Comparison of ENCODE assay signal across 20 cellular contexts in genomic region chr9:99044827-99045226, GRCh38.
DNase-seq lines count a peak whose midpoint lies in the region; ATAC-seq and TF ChIP-seq lines count a peak whose summit lies in the region.
"Had no signal": no experiment of that assay in that cellular context is flagged by ENCODE, and none has a peak within 500 bp of the region (broad histone marks: within the 10 kb centered on the region; RNA-seq: fewer than 3 reads in every experiment).

No MANE protein-coding gene starts in this region.

- peaks cover 37% of the 10 kb centered on the region for H3K4me1 Mint-ChIP-seq in T-helper 2 cell treated with Interferon-gamma antibody and Interleukin-4, amounts not matched to agents 5 μg/mL and 100 μg/mL, for 36 hours (ENCODE audit: low read depth)
- no peaks in the 10 kb centered on the region for H3K4me1 Mint-ChIP-seq in endothelial cell (ENCODE audit: unreplicated experiment)

- intact Hi-C loops in PC-3 (cut with micrococcal nuclease): no loop called here

- H3K9me3 ChIP-seq in smooth muscle cell (replicated peaks; ENCODE audit: low read depth): no peaks in the 10 kb centered on the region
- no peaks in the 10 kb centered on the region for H3K9me3 ChIP-seq in PC-3 (ENCODE audit: low read length)
- H3K9me3 ChIP-seq: BE2C had no signal

- H3K27ac Mint-ChIP-seq in T-helper 2 cell treated with Interferon-gamma antibody and Interleukin-4, amounts not matched to agents 5 μg/mL and 100 μg/mL, for 36 hours: peak overlapping the region; percentile 53
- no peak overlapping the region for H3K27ac Mint-ChIP-seq in endothelial cell (ENCODE audit: unreplicated experiment)
- H3K27ac Mint-ChIP-seq: GM23338 had no signal

- H3K4me2 ChIP-seq in smooth muscle cell (no peak overlapping the region), PC-3 (ENCODE audit: low read length) (no peak overlapping the region)
- H3K4me2 ChIP-seq: GM23338 had no signal

- H3K27me3 ChIP-seq in smooth muscle cell (ENCODE audit: low read depth) (no peaks in the 10 kb centered on the region), PC-3 (ENCODE audit: low read length) (no peaks in the 10 kb centered on the region)
- H3K27me3 ChIP-seq: BE2C had no signal

- H4K20me1 ChIP-seq in smooth muscle cell (ENCODE audit: low read depth): no peaks in the 10 kb centered on the region
- H4K20me1 ChIP-seq in PC-3 (ENCODE audit: low read length): no peaks in the 10 kb centered on the region

- POLR2A ChIA-PET in PC-3 (lab: Charles Lee; ENCODE audit: unreplicated experiment): no interaction called here

- peaks cover 21% of the 10 kb centered on the region for H3F3A ChIP-seq in smooth muscle cell (ENCODE audit: low read depth)
- no peaks in the 10 kb centered on the region for H3F3A ChIP-seq in PC-3 (ENCODE audit: low read length, unreplicated experiment)

- ATAC-seq in PC-3 (no peak), HG03045 (IDR thresholded peaks at IDR 0.05; ENCODE audit: unreplicated experiment) (no peak)
- ATAC-seq: GM23338 had no signal

- no peaks in the 10 kb centered on the region for H3K9me2 ChIP-seq in PC-3 (replicated peaks; ENCODE audit: low read length)

- DNase-seq in EH (ENCODE audit: low read depth): peak; percentile 38
- peak; percentile 69 for DNase-seq in ELR (ENCODE audit: low read depth)
- DNase-seq in T-helper 2 cell treated with Interferon-gamma antibody and Interleukin-4, amounts not matched to agents 5 μg/mL and 100 μg/mL, for 36 hours (ENCODE audit: low spot score): no peak
- DNase-seq in endothelial cell (ENCODE audit: low spot score): no peak
- no peak for DNase-seq in smooth muscle cell (lab: John Stamatoyannopoulos, UW; ENCODE audit: unreplicated experiment)
- no peak for DNase-seq in PC-3
- no peak for DNase-seq in NCI-H82 (lab: John Stamatoyannopoulos, UW)
- DNase-seq: BE2C; CD4-positive, CD25-positive, alpha-beta regulatory T cell; DMS79; HCEC 1CT; Karpas-422; NCI-H1417 treated with DMSO at 0.1 percent for 48 hours; NCI-H187; NCI-H446; NCI-H526; OCI-M1; SHP77 had no signal

- H3K9ac ChIP-seq in smooth muscle cell (ENCODE audit: low read depth): no peak overlapping the region
- no peak overlapping the region for H3K9ac ChIP-seq in PC-3 (ENCODE audit: low read length)

- H3K36me3 ChIP-seq in smooth muscle cell (ENCODE audit: low read depth) (peaks cover 7% of the 10 kb centered on the region), PC-3 (ENCODE audit: low read depth, low read length) (no peaks in the 10 kb centered on the region)
- H3K36me3 ChIP-seq: BE2C had no signal

- no peak for TF ChIP-seq CTCF in endothelial cell (IDR thresholded peaks at IDR 0.05; ENCODE audit: unreplicated experiment)
- TF ChIP-seq CTCF in smooth muscle cell (IDR thresholded peaks at IDR 0.05; ENCODE audit: borderline replicate concordance, insufficient read depth, poor library complexity, severe bottlenecking): no peak
- no peak for TF ChIP-seq CTCF in PC-3 (conservative IDR thresholded peaks at IDR 0.05; ENCODE audit: low read depth, low read length)

- H3K4me3 ChIP-seq in smooth muscle cell (no peak overlapping the region), PC-3 (ENCODE audit: low read length) (no peak overlapping the region)
- H3K4me3 ChIP-seq: GM23338 had no signal

- CTCF ChIA-PET in PC-3 (lab: Charles Lee): no interaction called here

- H3K27me3 Mint-ChIP-seq in T-helper 2 cell treated with Interferon-gamma antibody and Interleukin-4, amounts not matched to agents 5 μg/mL and 100 μg/mL, for 36 hours (ENCODE audit: low read depth): no peaks in the 10 kb centered on the region
- peaks cover 2% of the 10 kb centered on the region for H3K27me3 Mint-ChIP-seq in endothelial cell (ENCODE audit: unreplicated experiment)
- H3K27me3 Mint-ChIP-seq: CD4-positive, CD25-positive, alpha-beta regulatory T cell had no signal

- H3K9me3 Mint-ChIP-seq in T-helper 2 cell treated with Interferon-gamma antibody and Interleukin-4, amounts not matched to agents 5 μg/mL and 100 μg/mL, for 36 hours: peaks cover 21% of the 10 kb centered on the region
- no peaks in the 10 kb centered on the region for H3K9me3 Mint-ChIP-seq in endothelial cell (ENCODE audit: unreplicated experiment)

- H3K36me3 Mint-ChIP-seq in T-helper 2 cell treated with Interferon-gamma antibody and Interleukin-4, amounts not matched to agents 5 μg/mL and 100 μg/mL, for 36 hours (ENCODE audit: low read depth): peaks cover 17% of the 10 kb centered on the region
- peaks cover 29% of the 10 kb centered on the region for H3K36me3 Mint-ChIP-seq in endothelial cell (ENCODE audit: low read depth, unreplicated experiment)

- no peak overlapping the region for H3K27ac ChIP-seq in smooth muscle cell (ENCODE audit: low read depth)
- no peak overlapping the region for H3K27ac ChIP-seq in PC-3 (ENCODE audit: low read length)

- 92% methylated on average over 4 of the region's 4 CpGs for WGBS in smooth muscle cell (ENCODE audit: low lambda C conversion rate)

- H3K79me2 ChIP-seq in smooth muscle cell (ENCODE audit: low read depth) (no peaks in the 10 kb centered on the region), PC-3 (ENCODE audit: low read length) (no peaks in the 10 kb centered on the region)

- no peak overlapping the region for H3K4me3 Mint-ChIP-seq in T-helper 2 cell treated with Interferon-gamma antibody and Interleukin-4, amounts not matched to agents 5 μg/mL and 100 μg/mL, for 36 hours
- H3K4me3 Mint-ChIP-seq in endothelial cell (ENCODE audit: unreplicated experiment): peak overlapping the region; percentile 9
- H3K4me3 Mint-ChIP-seq: CD4-positive, CD25-positive, alpha-beta regulatory T cell; GM23338 had no signal

- H2AFZ ChIP-seq in smooth muscle cell (ENCODE audit: low read depth) (no peak overlapping the region), PC-3 (ENCODE audit: low read length) (no peak overlapping the region)
- H2AFZ ChIP-seq: GM23338 had no signal

- BruUV-seq in PC-3 (replicated peaks; lab: Mats Ljungman, UMichigan): no TSS peak

- peaks cover 12% of the 10 kb centered on the region for H3K4me1 ChIP-seq in smooth muscle cell (ENCODE audit: low read depth)
- H3K4me1 ChIP-seq in PC-3 (ENCODE audit: insufficient read depth, low read length): peaks cover 28% of the 10 kb centered on the region
- H3K4me1 ChIP-seq: BE2C had no signal

Comparison
In these comparisons a context has a peak if more than half of its experiments do, and no peak if none do; other contexts are left out.
1. DNase-seq: peak in EH (single experiment) and ELR (single experiment); none in T-helper 2 cell treated with Interferon-gamma antibody and Interleukin-4, amounts not matched to agents 5 μg/mL and 100 μg/mL, for 36 hours (single experiment), endothelial cell (single experiment), smooth muscle cell (single experiment), PC-3 (single experiment) and NCI-H82 (single experiment).